ENCODE assay signal across 9 cellular contexts in genomic region chrY:7272556-7273195, GRCh38.
DNase-seq lines count a peak whose midpoint lies in the region; ATAC-seq and TF ChIP-seq lines count a peak whose summit lies in the region.
"Had no signal": no experiment of that assay in that cellular context is flagged by ENCODE, and none has a peak within 500 bp of the region (broad histone marks: within the 10 kb centered on the region; RNA-seq: fewer than 3 reads in every experiment).

No MANE protein-coding gene starts in this region.

- H3K36me3 ChIP-seq in neutrophil: no peaks in the 10 kb centered on the region

- peaks cover 0 to 17% of the 10 kb centered on the region in 2 experiments for H3K4me1 ChIP-seq in neutrophil (ENCODE audit: control insufficient read depth in 1 of 2, insufficient read depth in 1 of 2, low read depth in 1 of 2, low read length in 1 of 2)

- no peaks in the 10 kb centered on the region for H3K27me3 ChIP-seq in neutrophil

- H3K9me3 ChIP-seq in neutrophil: no peaks in the 10 kb centered on the region

- DNase-seq in NCI-H526 treated with DMSO at 0.1 percent for 48 hours (lab: John Stamatoyannopoulos, UW) (peak; percentile 8), choroid plexus epithelial cell (ENCODE audit: low read depth) (peak; percentile 60), COR-L47 (lab: John Stamatoyannopoulos, UW) (no peak), NCI-H1694 (lab: John Stamatoyannopoulos, UW) (no peak), HT-29 (ENCODE audit: low spot score) (no peak), SHP77 treated with DMSO at 0.1 percent for 48 hours (lab: John Stamatoyannopoulos, UW) (no peak)

- H3K4me3 ChIP-seq in choroid plexus epithelial cell (ENCODE audit: low read depth, low read length): peak overlapping the region; percentile 67
- H3K4me3 ChIP-seq in neutrophil (ENCODE audit: low read depth in 1 of 2, low read length in 1 of 2): peak overlapping the region; percentile 54 to 67

- peak; percentile 20 for ATAC-seq in GM19043 (IDR thresholded peaks at IDR 0.05; ENCODE audit: low read depth, unreplicated experiment)

- H3K27ac ChIP-seq in neutrophil: peak overlapping the region; percentile 79
- H3K27ac ChIP-seq: KMS-11 had no signal

- TF ChIP-seq CTCF in choroid plexus epithelial cell (conservative IDR thresholded peaks at IDR 0.05; ENCODE audit: low read depth, low read length): peak; percentile 64
- peak; percentile 32 for TF ChIP-seq CTCF in neutrophil (IDR thresholded peaks at IDR 0.05)

Comparison
In these comparisons a context has a peak if more than half of its experiments do, and no peak if none do; other contexts are left out.
1. DNase-seq: peak in NCI-H526 treated with DMSO at 0.1 percent for 48 hours (single experiment) and choroid plexus epithelial cell (single experiment); none in COR-L47 (single experiment), NCI-H1694 (single experiment), HT-29 (single experiment) and SHP77 treated with DMSO at 0.1 percent for 48 hours (single experiment).